In the genomic region with DNA sequence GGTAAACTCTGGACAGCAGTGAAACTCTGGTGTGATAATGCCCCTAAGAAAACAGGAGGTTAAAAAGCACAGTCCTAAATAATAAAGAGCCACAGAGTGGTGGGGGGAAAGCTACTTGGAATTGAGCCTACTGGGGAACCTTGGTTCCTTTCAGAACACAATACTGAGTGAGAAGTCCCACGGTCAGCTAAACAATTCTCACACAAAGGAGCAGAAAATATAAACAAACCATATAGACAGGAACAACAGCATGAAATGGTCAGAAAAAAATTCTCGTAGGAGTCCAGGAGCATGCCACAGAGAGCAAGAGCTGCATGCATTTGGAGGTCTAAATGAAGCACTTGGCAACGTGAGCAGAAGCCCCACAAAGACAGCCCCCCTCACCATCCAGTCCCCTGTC, we compare ENCODE assay signal across 23 cellular contexts.
"Had no signal": no experiment of that assay in that cellular context is flagged by ENCODE, and none has a peak within 500 bp of the region (broad histone marks: within the 10 kb centered on the region; RNA-seq: fewer than 3 reads in every experiment).

No MANE protein-coding gene starts in this region.

- H3K4me3 ChIP-seq: left lung, lower lobe of right lung, right atrium auricular region, stomach, thyroid gland, upper lobe of right lung had no signal

- H3K27ac ChIP-seq: epithelial cell of prostate, left lung, lower lobe of right lung, right atrium auricular region, stomach, thyroid gland, upper lobe of right lung had no signal

- H3K9me3 Mint-ChIP-seq: nephron had no signal

- DNase-seq: activated CD4-positive, alpha-beta T cell treated with anti-CD3 and anti-CD28 coated beads for 4 hours; activated CD4-positive, alpha-beta T cell treated with anti-CD3 and anti-CD28 coated beads, Interleukin-2, amount 50 U/mL, for 4 hours; activated CD8-positive, alpha-beta memory T cell treated with anti-CD3 and anti-CD28 coated beads for 24 hours; activated effector memory CD4-positive, alpha-beta T cell treated with Interleukin-2 at 50 U/mL for 16 hours; activated naive CD4-positive, alpha-beta T cell treated with Interleukin-2 at 50 U/mL for 16 hours; anterior cingulate cortex; central memory CD4-positive, alpha-beta T cell; kidney glomerular epithelial cell; left lung; lower lobe of right lung; occipital lobe; stimulated activated CD4-positive, alpha-beta T cell treated with anti-CD3 and anti-CD28 coated beads, Interleukin-15, amount 100 ng/mL, for 24 hours; stimulated activated CD4-positive, alpha-beta T cell treated with anti-CD3 and anti-CD28 coated beads, Interleukin-2, amount 100 ng/mL, for 24 hours; stimulated activated naive B cell treated with anti-CD40 and anti-IgM and Interleukin-4, amounts not matched to agents 10 μg/mL and 1 μg/mL and 100 μg/mL, for 72 hours; stomach; T-cell; thyroid gland; upper lobe of right lung had no signal

- H3K4me3 Mint-ChIP-seq: activated naive CD8-positive, alpha-beta T cell; nephron; stimulated activated naive B cell treated with anti-CD40 and anti-IgM and Interleukin-4, amounts not matched to agents 10 μg/mL and 1 μg/mL and 100 μg/mL, for 72 hours; T-cell; T-helper 2 cell treated with Interferon-gamma antibody and Interleukin-4, amounts not matched to agents 5 μg/mL and 100 μg/mL, for 36 hours had no signal

- H3K27me3 ChIP-seq: left lung, right atrium auricular region, stomach, thyroid gland, upper lobe of right lung had no signal

- H3K4me1 ChIP-seq: left lung, lower lobe of right lung, right atrium auricular region, thyroid gland, upper lobe of right lung had no signal

- H3K27ac Mint-ChIP-seq: activated naive CD8-positive, alpha-beta T cell; nephron; stimulated activated naive B cell treated with anti-CD40 and anti-IgM and Interleukin-4, amounts not matched to agents 10 μg/mL and 1 μg/mL and 100 μg/mL, for 72 hours; T-cell; T-helper 2 cell treated with Interferon-gamma antibody and Interleukin-4, amounts not matched to agents 5 μg/mL and 100 μg/mL, for 36 hours had no signal

- H3K9me3 ChIP-seq: left lung, lower lobe of right lung, right atrium auricular region, stomach, thyroid gland, upper lobe of right lung had no signal

- ATAC-seq: left lung; lower lobe of right lung; stimulated activated naive B cell treated with anti-CD40 and anti-IgM and Interleukin-4, amounts not matched to agents 10 μg/mL and 1 μg/mL and 100 μg/mL, for 72 hours; T-cell; upper lobe of right lung had no signal

- H3K4me1 Mint-ChIP-seq: stimulated activated naive B cell treated with anti-CD40 and anti-IgM and Interleukin-4, amounts not matched to agents 10 μg/mL and 1 μg/mL and 100 μg/mL, for 72 hours; T-cell had no signal

- H3K27me3 Mint-ChIP-seq: activated naive CD8-positive, alpha-beta T cell; stimulated activated naive B cell treated with anti-CD40 and anti-IgM and Interleukin-4, amounts not matched to agents 10 μg/mL and 1 μg/mL and 100 μg/mL, for 72 hours had no signal

- H3K36me3 ChIP-seq: left lung, lower lobe of right lung, right atrium auricular region, stomach, thyroid gland, upper lobe of right lung had no signal

- H3K36me3 Mint-ChIP-seq: activated naive CD8-positive, alpha-beta T cell; stimulated activated naive B cell treated with anti-CD40 and anti-IgM and Interleukin-4, amounts not matched to agents 10 μg/mL and 1 μg/mL and 100 μg/mL, for 72 hours; T-cell had no signal
